ENCODE assay signal across 17 cellular contexts in the genomic region with DNA sequence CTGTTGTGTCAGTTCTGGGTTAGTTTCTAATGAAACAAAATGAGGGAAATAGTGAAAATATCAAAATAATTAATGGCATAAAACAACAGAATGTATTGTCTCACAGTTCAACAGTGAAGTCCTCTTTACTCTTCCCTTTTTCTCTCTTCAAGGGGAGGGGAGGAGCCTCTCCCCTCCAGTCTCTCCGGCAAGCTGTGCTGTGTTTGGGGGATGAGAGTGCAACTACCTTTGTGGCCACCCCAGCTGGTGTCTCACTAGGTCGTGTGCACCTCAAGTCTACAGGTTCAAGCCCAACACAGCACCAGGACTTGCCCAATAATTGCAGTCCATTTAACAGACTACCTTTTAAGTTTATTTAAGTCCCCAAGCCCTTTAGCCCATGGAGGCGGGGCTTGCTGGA.
DNase-seq lines count a peak whose midpoint lies in the region; ATAC-seq and TF ChIP-seq lines count a peak whose summit lies in the region.
"Had no signal": no experiment of that assay in that cellular context is flagged by ENCODE, and none has a peak within 500 bp of the region (broad histone marks: within the 10 kb centered on the region; RNA-seq: fewer than 3 reads in every experiment).

No MANE protein-coding gene starts in this region.

- no peak overlapping the region for H2BK5ac ChIP-seq in H9 (ENCODE audit: insufficient read length, low read length)

- H3K4ac ChIP-seq in H9 (ENCODE audit: low read depth, low read length), result no peak overlapping the region

- no peak overlapping the region for H4K5ac ChIP-seq in H9 (ENCODE audit: insufficient read length, low read depth, low read length)

- H3K27ac Mint-ChIP-seq in H9 (no peak overlapping the region; a peak in 2 of 7 replicates), nephron (peak overlapping the region; percentile 34 to 75 (median 74))
- no peak overlapping the region for H3K27ac Mint-ChIP-seq in stimulated activated memory B cell treated with anti-CD40 and anti-IgM and Interleukin-4, amounts not matched to agents 10 μg/mL and 1 μg/mL and 100 μg/mL, for 72 hours
- H3K27ac Mint-ChIP-seq: B cell; CD8-positive, alpha-beta T cell had no signal

- WGBS in H9 (ENCODE audit: extremely low coverage, insufficient read length, low lambda C conversion rate), result no CpG with 5 or more reads among the region's 3 CpGs
- whole genome bisulfite sequencing in esophagus squamous epithelium, 2 donors, result 53 to 100% methylated on average over 1 to 2 of the region's 3 CpGs

- H3K23me2 ChIP-seq in H9 (ENCODE audit: insufficient read length, low read depth, low read length, poor library complexity, severe bottlenecking), result no peaks in the 10 kb centered on the region

- peak overlapping the region; percentile 49 for H3K4me3 ChIP-seq in adipocyte (ENCODE audit: low read length)
- H3K4me3 ChIP-seq in esophagus squamous epithelium, result no peak overlapping the region
- H3K4me3 ChIP-seq: BLaER1 treated with 17β-estradiol and CSF1 and Interleukin-3, amounts not matched to agents 10 nM and 100 nM; K562 had no signal

- H3K36me3 ChIP-seq in adipocyte (ENCODE audit: control insufficient read depth, insufficient read depth, low read length, severe bottlenecking) (no peaks in the 10 kb centered on the region), esophagus squamous epithelium (no peaks in the 10 kb centered on the region)
- H3K36me3 ChIP-seq: BLaER1 treated with 17β-estradiol and CSF1 and Interleukin-3, amounts not matched to agents 10 nM and 100 nM had no signal

- H3K9me3 ChIP-seq in H9 (ENCODE audit: control insufficient read depth, low read depth, low read length) (no peaks in the 10 kb centered on the region), adipocyte (ENCODE audit: control insufficient read depth, low read length) (peaks cover 6% of the 10 kb centered on the region), esophagus squamous epithelium (peaks cover 0 to 8% (median 0%) of the 10 kb centered on the region in 3 donors)

- H4K91ac ChIP-seq in H9 (ENCODE audit: insufficient read length, low read depth, low read length), result no peak overlapping the region

- H2AFZ ChIP-seq in H9 (ENCODE audit: low read length), result no peak overlapping the region

- H3K4me1 ChIP-seq in H9 (ENCODE audit: insufficient read depth, low read length) (no peaks in the 10 kb centered on the region), adipocyte (ENCODE audit: control insufficient read depth, insufficient read depth, low read length) (peaks cover 12% of the 10 kb centered on the region), esophagus squamous epithelium (no peaks in the 10 kb centered on the region)
- H3K4me1 ChIP-seq: BLaER1 treated with 17β-estradiol and CSF1 and Interleukin-3, amounts not matched to agents 10 nM and 100 nM had no signal

- H3K27ac ChIP-seq in H9 (ENCODE audit: insufficient read length, low read depth, low read length), result no peak overlapping the region
- no peak overlapping the region for H3K27ac ChIP-seq in esophagus squamous epithelium
- H3K27ac ChIP-seq: BLaER1 treated with 17β-estradiol and CSF1 and Interleukin-3, amounts not matched to agents 10 nM and 100 nM; HL-60 had no signal

- intact Hi-C loops in esophagus squamous epithelium (cut with DNase I), result no loop called here

- no peak overlapping the region for H3K4me2 ChIP-seq in H9 (ENCODE audit: insufficient read depth, insufficient read length, low read length)
- H3K4me2 ChIP-seq: BLaER1 treated with 17β-estradiol and CSF1 and Interleukin-3, amounts not matched to agents 10 nM and 100 nM had no signal

- H3K36me3 Mint-ChIP-seq in H9 (ENCODE audit: insufficient read depth in 1 of 3, low read depth in 3 of 3) (peaks cover 0 to 12% (median 0%) of the 10 kb centered on the region in 3 experiments; a peak in 3 of 7 replicates), nephron (ENCODE audit: low read depth) (no peaks in the 10 kb centered on the region)
- no peaks in the 10 kb centered on the region for H3K36me3 Mint-ChIP-seq in stimulated activated memory B cell treated with anti-CD40 and anti-IgM and Interleukin-4, amounts not matched to agents 10 μg/mL and 1 μg/mL and 100 μg/mL, for 72 hours
- H3K36me3 Mint-ChIP-seq: CD8-positive, alpha-beta T cell had no signal

- H3K4me1 Mint-ChIP-seq in H9 (no peaks in the 10 kb centered on the region), nephron (peaks cover 22% of the 10 kb centered on the region)
- H3K4me1 Mint-ChIP-seq in stimulated activated memory B cell treated with anti-CD40 and anti-IgM and Interleukin-4, amounts not matched to agents 10 μg/mL and 1 μg/mL and 100 μg/mL, for 72 hours, result no peaks in the 10 kb centered on the region
- H3K4me1 Mint-ChIP-seq: B cell had no signal

- H3K56ac ChIP-seq in H9 (ENCODE audit: insufficient read length, low read depth, low read length), result no peak overlapping the region

- DNase-seq in H9, result peak; percentile 39
- no peak for DNase-seq in adipocyte (ENCODE audit: low read depth)
- DNase-seq in ecto neural progenitor cell (ENCODE audit: low spot score), result no peak
- DNase-seq in esophagus squamous epithelium (lab: John Stamatoyannopoulos, UW), result no peak
- DNase-seq in HUDEP-2 (lab: John Stamatoyannopoulos, UW; ENCODE audit: unreplicated experiment in 76 of 76), result no peak
- DNase-seq: CD8-positive, alpha-beta T cell; DMS 273 treated with DMSO at 0.1 percent for 48 hours; DMS53; DND-41; EL; IMR-90 had no signal

- H4K8ac ChIP-seq in H9 (replicated peaks; ENCODE audit: insufficient read length, low read depth, low read length), result no peak overlapping the region

- H2AK5ac ChIP-seq in H9 (ENCODE audit: insufficient read length, low read length), result no peak overlapping the region

- no peak overlapping the region for H3K18ac ChIP-seq in H9 (ENCODE audit: insufficient read length, low read depth, low read length)

- peak; percentile 36 for ATAC-seq in stimulated activated memory B cell treated with anti-CD40 and anti-IgM and Interleukin-4, amounts not matched to agents 10 μg/mL and 1 μg/mL and 100 μg/mL, for 72 hours
- ATAC-seq: CD8-positive, alpha-beta T cell; K562 had no signal

- no peak for TF ChIP-seq POLR2A in esophagus squamous epithelium (IDR thresholded peaks at IDR 0.05)

- H4K20me1 ChIP-seq in H9 (ENCODE audit: control insufficient read depth, insufficient read depth, insufficient read length), result no peaks in the 10 kb centered on the region
- H4K20me1 ChIP-seq: BLaER1 treated with 17β-estradiol and CSF1 and Interleukin-3, amounts not matched to agents 10 nM and 100 nM had no signal

- no peak overlapping the region for H2BK15ac ChIP-seq in H9 (ENCODE audit: low read depth, low read length)

- H3K23ac ChIP-seq in H9 (ENCODE audit: insufficient read length, low read depth, low read length), result no peak overlapping the region

- H3K9me3 Mint-ChIP-seq in H9, result peaks cover 10 to 12% of the 10 kb centered on the region in 2 experiments
- peaks cover 3% of the 10 kb centered on the region for H3K9me3 Mint-ChIP-seq in nephron
- H3K9me3 Mint-ChIP-seq in stimulated activated memory B cell treated with anti-CD40 and anti-IgM and Interleukin-4, amounts not matched to agents 10 μg/mL and 1 μg/mL and 100 μg/mL, for 72 hours, result no peaks in the 10 kb centered on the region

- H3K27me3 Mint-ChIP-seq in H9 (ENCODE audit: low read depth) (no peaks in the 10 kb centered on the region), nephron (ENCODE audit: low read depth) (no peaks in the 10 kb centered on the region)
- no peaks in the 10 kb centered on the region for H3K27me3 Mint-ChIP-seq in stimulated activated memory B cell treated with anti-CD40 and anti-IgM and Interleukin-4, amounts not matched to agents 10 μg/mL and 1 μg/mL and 100 μg/mL, for 72 hours
- H3K27me3 Mint-ChIP-seq: B cell had no signal

- no peak overlapping the region for H3T11ph ChIP-seq in H9 (ENCODE audit: low read length)

- H3K79me2 ChIP-seq in H9 (ENCODE audit: insufficient read depth, low read length), result no peaks in the 10 kb centered on the region

- H2BK20ac ChIP-seq in H9 (ENCODE audit: low read depth, low read length, poor library complexity, severe bottlenecking), result no peak overlapping the region

- no peaks in the 10 kb centered on the region for H3K27me3 ChIP-seq in H9 (ENCODE audit: insufficient read depth, low read length)
- H3K27me3 ChIP-seq in adipocyte (replicated peaks; ENCODE audit: control insufficient read depth, insufficient read depth, low read length), result no peaks in the 10 kb centered on the region
- no peaks in the 10 kb centered on the region for H3K27me3 ChIP-seq in esophagus squamous epithelium
- H3K27me3 ChIP-seq: BLaER1 treated with 17β-estradiol and CSF1 and Interleukin-3, amounts not matched to agents 10 nM and 100 nM had no signal

- no peak overlapping the region for H2BK120ac ChIP-seq in H9 (ENCODE audit: low read depth, low read length, poor library complexity, severe bottlenecking)

- no peaks in the 10 kb centered on the region for H3K79me1 ChIP-seq in H9 (ENCODE audit: insufficient read depth, low read depth, low read length, poor library complexity, severe bottlenecking)

- no peak overlapping the region for H2BK12ac ChIP-seq in H9 (ENCODE audit: insufficient read length, low read depth, low read length)

- no peak overlapping the region for H3K4me3 Mint-ChIP-seq in H9
- H3K4me3 Mint-ChIP-seq in nephron, result peak overlapping the region in 1 of 3 experiments; percentile 17
- H3K4me3 Mint-ChIP-seq in stimulated activated memory B cell treated with anti-CD40 and anti-IgM and Interleukin-4, amounts not matched to agents 10 μg/mL and 1 μg/mL and 100 μg/mL, for 72 hours, result no peak overlapping the region
- H3K4me3 Mint-ChIP-seq: B cell; CD8-positive, alpha-beta T cell had no signal

- H3K9ac ChIP-seq in H9 (ENCODE audit: extremely low read depth, insufficient read length, low read length), result no peak overlapping the region
- H3K9ac ChIP-seq in adipocyte (ENCODE audit: low read length), result no peak overlapping the region
- H3K9ac ChIP-seq: BLaER1 treated with 17β-estradiol and CSF1 and Interleukin-3, amounts not matched to agents 10 nM and 100 nM had no signal

- TF ChIP-seq CTCF in H9 (conservative IDR thresholded peaks at IDR 0.05) (no peak), nephron (IDR thresholded peaks at IDR 0.05; ENCODE audit: unreplicated experiment in 3 of 3) (no peak), esophagus squamous epithelium (IDR thresholded peaks at IDR 0.05) (no peak)

- no peak overlapping the region for H3K14ac ChIP-seq in H9 (ENCODE audit: insufficient read depth, low read length)

Comparison
In these comparisons a context has a peak if more than half of its experiments do, and no peak if none do; other contexts are left out.
1. H3K27ac Mint-ChIP-seq: peak in nephron (3 of 3); none in H9 (0 of 3) and stimulated activated memory B cell treated with anti-CD40 and anti-IgM and Interleukin-4, amounts not matched to agents 10 μg/mL and 1 μg/mL and 100 μg/mL, for 72 hours (single experiment).